8 cellular contexts compared by ENCODE assay signal in genomic region chr4:2963185-2964076, GRCh38. TPM values are rescaled to one million over a fixed set of nuclear protein-coding genes. Genes with fewer than 3 reads are reported as not detected.
DNase-seq lines count a peak whose midpoint lies in the region; ATAC-seq and TF ChIP-seq lines count a peak whose summit lies in the region.

GRK4 (plus strand) TSS chr4:2963571; CDS start chr4:2964071, 500 bp downstream.
NOP14 (minus strand) TSS chr4:2963406; CDS start chr4:2963319, 87 bp downstream.

- peak within 1 kb of the TSS; percentile 93 to 96 (median 93) for H3K4me3 ChIP-seq in breast epithelium
- H3K4me3 ChIP-seq in skin epidermis, result peak within 1 kb of the TSS; percentile 70 to 99 (median 94)

- peak; percentile 42 for TF ChIP-seq CTCF in VCaP (conservative IDR thresholded peaks at IDR 0.05)
- TF ChIP-seq CTCF in breast epithelium (IDR thresholded peaks at IDR 0.05), result no peak

- peaks cover 6 to 9% of the 10 kb centered on the region in 2 donors for H3K4me1 ChIP-seq in breast epithelium

- TF ChIP-seq POLR2A in breast epithelium (IDR thresholded peaks at IDR 0.05), result no peak

- H3K36me3 ChIP-seq in breast epithelium, result no peaks in the 10 kb centered on the region

- no peaks in the 10 kb centered on the region for H3K9me3 ChIP-seq in breast epithelium

- intact Hi-C loops in breast epithelium (cut with DNase I; ENCODE audit: low total_unique reads), result no loop called here

- peak; percentile 98 for DNase-seq in AG08395 (ENCODE audit: low spot score)
- peak; percentile 91 for DNase-seq in NCI-H2171 treated with DMSO at 0.1 percent for 48 hours (lab: John Stamatoyannopoulos, UW)
- peak; percentile 96 to 97 for DNase-seq in breast epithelium (ENCODE audit: low spot score in 2 of 2)
- DNase-seq in iPS-NIHi11 (ENCODE audit: low spot score), result peak; percentile 98

- H3K27ac ChIP-seq in VCaP, result peak within 1 kb of the TSS; percentile 91
- H3K27ac ChIP-seq in breast epithelium, result peak within 1 kb of the TSS; percentile 80 to 85
- H3K27ac ChIP-seq in skin epidermis, result peak within 1 kb of the TSS; percentile 71 to 98 (median 90)

- ATAC-seq in GM18873 (IDR thresholded peaks at IDR 0.05; ENCODE audit: low FRiP score, unreplicated experiment) (peak; percentile 82), HG03135 (IDR thresholded peaks at IDR 0.05; ENCODE audit: unreplicated experiment) (peak; percentile 86)

- H3K27me3 ChIP-seq in breast epithelium, result no peaks in the 10 kb centered on the region

RNA-seq across cellular contexts. Expression of gene GRK4, which starts in this region (rescaled TPM):
- 1 to 10 TPM; 3.8 to 6.9 (median 5.8) TPM for total RNA-seq in breast epithelium

RNA-seq across cellular contexts. Expression of gene NOP14, which starts in this region (rescaled TPM):
- 10 to 100 TPM; 21.2 to 33.1 (median 23.4) TPM for total RNA-seq in breast epithelium

Comparison
In these comparisons a context has a peak if more than half of its experiments do, and no peak if none do; other contexts are left out.
1. Peak in every context shown above with its lines: DNase-seq, ATAC-seq, H3K4me3 ChIP-seq and H3K27ac ChIP-seq.